In genomic region chr1:54310439-54311328, GRCh38 we compare ENCODE assay signal across 8 cellular contexts.
DNase-seq lines count a peak whose midpoint lies in the region; ATAC-seq, FAIRE-seq and TF ChIP-seq lines count a peak whose summit lies in the region.

No MANE protein-coding gene starts in this region.

- no peak overlapping the region for H3K9ac ChIP-seq in smooth muscle cell (ENCODE audit: low read depth)

- H3K27ac ChIP-seq in DOHH2 (ENCODE audit: low read depth, low read length) (no peak overlapping the region), smooth muscle cell (ENCODE audit: low read depth) (no peak overlapping the region)

- no peaks in the 10 kb centered on the region for H3K27me3 ChIP-seq in DOHH2 (ENCODE audit: control insufficient read depth, low read length)
- H3K27me3 ChIP-seq in smooth muscle cell (ENCODE audit: low read depth) = no peaks in the 10 kb centered on the region

- no peaks in the 10 kb centered on the region for H3K36me3 ChIP-seq in DOHH2 (ENCODE audit: control insufficient read depth, low read length)
- no peaks in the 10 kb centered on the region for H3K36me3 ChIP-seq in smooth muscle cell (ENCODE audit: low read depth)

- H3K9me3 ChIP-seq in DOHH2 (ENCODE audit: control insufficient read depth, insufficient read depth, low read length) (no peaks in the 10 kb centered on the region), smooth muscle cell (replicated peaks; ENCODE audit: low read depth) (no peaks in the 10 kb centered on the region)

- FAIRE-seq in HTR-8/SVneo (lab: Jason Lieb, UNC) = no peak

- H3F3A ChIP-seq in DOHH2 (ENCODE audit: control insufficient read depth, insufficient read depth) (no peaks in the 10 kb centered on the region), smooth muscle cell (ENCODE audit: low read depth) (no peaks in the 10 kb centered on the region)

- H3K4me1 ChIP-seq in DOHH2 (ENCODE audit: control insufficient read depth, low read length) (no peaks in the 10 kb centered on the region), smooth muscle cell (ENCODE audit: low read depth) (peaks cover 41% of the 10 kb centered on the region)

- H3K4me1 Mint-ChIP-seq in activated CD4-positive, alpha-beta T cell treated with anti-CD3 and anti-CD28 coated beads, Interleukin-2, amount 10 ng/mL, durations not matched to agents 7 days and 5 days = peaks cover 56% of the 10 kb centered on the region

- CTCF ChIA-PET in activated CD4-positive, alpha-beta T cell treated with anti-CD3 and anti-CD28 coated beads, Interleukin-2, amount 10 ng/mL, durations not matched to agents 7 days and 5 days (lab: Charles Lee) = interaction anchor here (1.1 kb wide), 1 partner anchor 10 kb away, joined by 3 read pairs; no protein-coding TSS in a partner anchor

- no peaks in the 10 kb centered on the region for H3K9me2 ChIP-seq in DOHH2 (replicated peaks; ENCODE audit: control insufficient read depth, low read length)

- intact Hi-C loops in cardiac septum (cut with DNase I) = loop anchor here (5.0 to 10.0 kb wide), 2 partner anchors 47 to 94 kb away; partner anchors contain the start of gene SSBP3

- peaks cover 26% of the 10 kb centered on the region for H3K36me3 Mint-ChIP-seq in activated CD4-positive, alpha-beta T cell treated with anti-CD3 and anti-CD28 coated beads, Interleukin-2, amount 10 ng/mL, durations not matched to agents 7 days and 5 days (ENCODE audit: low read depth)

- H3K79me2 ChIP-seq in DOHH2 (ENCODE audit: control insufficient read depth, low read length) = no peaks in the 10 kb centered on the region
- H3K79me2 ChIP-seq in smooth muscle cell (ENCODE audit: low read depth) = peaks cover 75% of the 10 kb centered on the region

- peak; percentile 62 for TF ChIP-seq CTCF in DOHH2 (IDR thresholded peaks at IDR 0.05; ENCODE audit: low read depth, low read length, poor library complexity, severe bottlenecking)
- TF ChIP-seq CTCF in smooth muscle cell (IDR thresholded peaks at IDR 0.05; ENCODE audit: borderline replicate concordance, insufficient read depth, poor library complexity, severe bottlenecking) = peak; percentile 53

- DNase-seq in HTR-8/SVneo (ENCODE audit: insufficient read length, low spot score) = peak; percentile 39
- DNase-seq in activated CD4-positive, alpha-beta T cell treated with anti-CD3 and anti-CD28 coated beads, Interleukin-2, amount 10 ng/mL, durations not matched to agents 7 days and 5 days = peak; percentile 17
- peak; percentile 84 for DNase-seq in cardiac septum (ENCODE audit: low spot score)
- no peak for DNase-seq in smooth muscle cell (lab: John Stamatoyannopoulos, UW; ENCODE audit: unreplicated experiment)
- DNase-seq in effector CD8-positive, alpha-beta T cell (lab: John Stamatoyannopoulos, UW) = no peak

- H3K4me2 ChIP-seq in DOHH2 (ENCODE audit: low read length) = no peak overlapping the region
- H3K4me2 ChIP-seq in smooth muscle cell = peak overlapping the region; percentile 40

- peak overlapping the region; percentile 85 for H3K27ac Mint-ChIP-seq in activated CD4-positive, alpha-beta T cell treated with anti-CD3 and anti-CD28 coated beads, Interleukin-2, amount 10 ng/mL, durations not matched to agents 7 days and 5 days

- H4K20me1 ChIP-seq in DOHH2 (ENCODE audit: control insufficient read depth, insufficient read depth, low read depth, low read length) = no peaks in the 10 kb centered on the region
- peaks cover 95% of the 10 kb centered on the region for H4K20me1 ChIP-seq in smooth muscle cell (ENCODE audit: low read depth)

- 44% methylated on average over 12 of the region's 12 CpGs for WGBS in smooth muscle cell (ENCODE audit: low lambda C conversion rate)

- POLR2A ChIA-PET in activated CD4-positive, alpha-beta T cell treated with anti-CD3 and anti-CD28 coated beads, Interleukin-2, amount 10 ng/mL, durations not matched to agents 7 days and 5 days (lab: Charles Lee) = no interaction called here

- peak overlapping the region; percentile 34 for H3K4me3 Mint-ChIP-seq in activated CD4-positive, alpha-beta T cell treated with anti-CD3 and anti-CD28 coated beads, Interleukin-2, amount 10 ng/mL, durations not matched to agents 7 days and 5 days

- H3K27me3 Mint-ChIP-seq in activated CD4-positive, alpha-beta T cell treated with anti-CD3 and anti-CD28 coated beads, Interleukin-2, amount 10 ng/mL, durations not matched to agents 7 days and 5 days = no peaks in the 10 kb centered on the region

- no peaks in the 10 kb centered on the region for H3K9me3 Mint-ChIP-seq in activated CD4-positive, alpha-beta T cell treated with anti-CD3 and anti-CD28 coated beads, Interleukin-2, amount 10 ng/mL, durations not matched to agents 7 days and 5 days

- ATAC-seq in HG03565 (IDR thresholded peaks at IDR 0.05; ENCODE audit: unreplicated experiment) (no peak), GM19395 (IDR thresholded peaks at IDR 0.05; ENCODE audit: unreplicated experiment) (no peak)

- H2AFZ ChIP-seq in smooth muscle cell (ENCODE audit: low read depth) = no peak overlapping the region

- H3K4me3 ChIP-seq in DOHH2 (ENCODE audit: low read length) (no peak overlapping the region), smooth muscle cell (no peak overlapping the region)

Comparison
In these comparisons a context has a peak if more than half of its experiments do, and no peak if none do; other contexts are left out.
1. DNase-seq: peak in HTR-8/SVneo (single experiment), activated CD4-positive, alpha-beta T cell treated with anti-CD3 and anti-CD28 coated beads, Interleukin-2, amount 10 ng/mL, durations not matched to agents 7 days and 5 days (single experiment) and cardiac septum (single experiment); none in smooth muscle cell (single experiment) and effector CD8-positive, alpha-beta T cell (single experiment).